ENCODE assay signal across 16 cellular contexts in genomic region chr22:36244522-36245391, GRCh38. TPM values are rescaled to one million over a fixed set of nuclear protein-coding genes. Genes with fewer than 3 reads are reported as not detected.
DNase-seq lines count a peak whose midpoint lies in the region; ATAC-seq and TF ChIP-seq lines count a peak whose summit lies in the region.
"Had no signal": no experiment of that assay in that cellular context is flagged by ENCODE, and none has a peak within 500 bp of the region (broad histone marks: within the 10 kb centered on the region; RNA-seq: fewer than 3 reads in every experiment).

No MANE protein-coding gene starts in this region.

- DNase-seq in HS-27A (ENCODE audit: low read depth) (peak; percentile 14), astrocyte of the cerebellum (ENCODE audit: low read depth) (peak; percentile 81), left ventricle myocardium inferior (peak; percentile 60), stomach (no peak), T-helper 17 cell (no peak), hypothalamus (lab: John Stamatoyannopoulos, UW) (no peak)
- DNase-seq: activated T-cell treated with anti-CD3 and anti-CD28 coated beads for 4 hours, brain microvascular endothelial cell, KBM-7, NCI-H2227 treated with DMSO at 0.1 percent for 48 hours, SHP77 had no signal

- in situ Hi-C loops in astrocyte of the cerebellum (cut with HindIII; ENCODE audit: low sequenced_read_pairs): no loop called here

- intact Hi-C loops in left ventricle myocardium inferior (cut with micrococcal nuclease) (no loop called here), stomach (cut with DNase I; ENCODE audit: low total_unique reads) (no loop called here)

- no peak for ATAC-seq in T-helper 17 cell
- no peak for ATAC-seq in HG03521 (IDR thresholded peaks at IDR 0.05; ENCODE audit: unreplicated experiment)
- no peak for ATAC-seq in GM19328 (IDR thresholded peaks at IDR 0.05; ENCODE audit: unreplicated experiment)

- H3K4me3 ChIP-seq in astrocyte of the cerebellum (ENCODE audit: low read depth, low read length): no peak overlapping the region
- H3K4me3 ChIP-seq in left ventricle myocardium inferior: no peak overlapping the region
- no peak overlapping the region for H3K4me3 ChIP-seq in stomach

- no peaks in the 10 kb centered on the region for H3K27me3 ChIP-seq in left ventricle myocardium inferior (ENCODE audit: low read depth)
- no peaks in the 10 kb centered on the region for H3K27me3 ChIP-seq in stomach
- H3K27me3 ChIP-seq: brain microvascular endothelial cell had no signal

- 64 to 87% (median 84%) methylated on average over 5 of the region's 5 CpGs for WGBS in stomach, 5 donors

- H3K27ac Mint-ChIP-seq in T-helper 17 cell: no peak overlapping the region

- H3K4me1 ChIP-seq in left ventricle myocardium inferior: peaks cover 27% of the 10 kb centered on the region
- H3K4me1 ChIP-seq in stomach: peaks cover 11 to 24% (median 15%) of the 10 kb centered on the region in 4 donors

- no peak for TF ChIP-seq EP300 in stomach (IDR thresholded peaks at IDR 0.05)

- no peak for TF ChIP-seq POLR2A in stomach (IDR thresholded peaks at IDR 0.05)

- peaks cover 7% of the 10 kb centered on the region for H3K4me1 Mint-ChIP-seq in T-helper 17 cell

- H3K27ac ChIP-seq in left ventricle myocardium inferior (replicated peaks) (peak overlapping the region; percentile 86), stomach (peak overlapping the region in 3 of 5 donors; percentile 63 to 70 (median 69))
- H3K27ac ChIP-seq: brain microvascular endothelial cell, epithelial cell of prostate had no signal

- TF ChIP-seq CTCF in astrocyte of the cerebellum (IDR thresholded peaks at IDR 0.05; ENCODE audit: low read depth, low read length, missing control alignments) (no peak), left ventricle myocardium inferior (IDR thresholded peaks at IDR 0.05; ENCODE audit: borderline replicate concordance) (no peak), stomach (IDR thresholded peaks at IDR 0.05) (no peak)

- no peak overlapping the region for H3K4me3 Mint-ChIP-seq in T-helper 17 cell

- no peaks in the 10 kb centered on the region for H3K9me3 ChIP-seq in left ventricle myocardium inferior (replicated peaks)
- H3K9me3 ChIP-seq in stomach: no peaks in the 10 kb centered on the region
- H3K9me3 ChIP-seq in T-helper 17 cell (ENCODE audit: control insufficient read depth, low read length, poor library complexity, severe bottlenecking): no peaks in the 10 kb centered on the region

- H3K36me3 Mint-ChIP-seq in T-helper 17 cell (ENCODE audit: low read depth): no peaks in the 10 kb centered on the region

- no peaks in the 10 kb centered on the region for H3K36me3 ChIP-seq in left ventricle myocardium inferior
- no peaks in the 10 kb centered on the region for H3K36me3 ChIP-seq in stomach
- H3K36me3 ChIP-seq: brain microvascular endothelial cell had no signal

- H3K27me3 Mint-ChIP-seq in T-helper 17 cell: no peaks in the 10 kb centered on the region

RNA-seq across cellular contexts. Expression of gene APOL2, which starts 5.4 kb away (rescaled TPM):
- total RNA-seq in left ventricle myocardium inferior (69.6 TPM), stomach (100 to 1,000 TPM in 1 of 5 donors, 10 to 100 TPM in 4; 11.6 to 101 (median 44.9) TPM), T-helper 17 cell (10 to 100 TPM; 36.9 to 42.9 TPM)
- 10 to 100 TPM; 18.8 to 36.9 (median 20.7) TPM for polyA plus RNA-seq in stomach
- polyA plus RNA-seq: neural cell had no signal

RNA-seq across cellular contexts. Expression of gene APOL1, which starts 8.2 kb away (rescaled TPM):
- total RNA-seq in left ventricle myocardium inferior (15.2 TPM), stomach (10 to 100 TPM in 4 of 5 donors, 1 to 10 TPM in 1; 5.2 to 87.5 (median 38.2) TPM), T-helper 17 cell (10 to 100 TPM; 12.5 to 15.0 TPM)
- 10 to 100 TPM in 2 of 3 donors, 1 to 10 TPM in 1; 7.3 to 58.1 (median 38.9) TPM for polyA plus RNA-seq in stomach
- polyA plus RNA-seq: neural cell had no signal

RNA-seq across cellular contexts. Expression of gene APOL4, which starts 43.1 kb away (rescaled TPM):
- 4.7 TPM for total RNA-seq in left ventricle myocardium inferior
- total RNA-seq in stomach: 10 to 100 TPM in 1 of 5 donors, 1 to 10 TPM in 2, not detected in 2; 1.2 to 13.2 (median 3.6) TPM
- polyA plus RNA-seq in stomach: 10 to 100 TPM in 1 of 3 donors, 1 to 10 TPM in 2; 8.2 to 12.7 (median 9.7) TPM
- under 1 TPM in 1 of 2 donors, not detected in 1; 0.22 TPM for total RNA-seq in T-helper 17 cell
- total RNA-seq: kidney epithelial cell had no signal
- polyA plus RNA-seq: neural cell had no signal

Comparison
In these comparisons a context has a peak if more than half of its experiments do, and no peak if none do; other contexts are left out.
1. DNase-seq: peak in HS-27A (single experiment), astrocyte of the cerebellum (single experiment) and left ventricle myocardium inferior (single experiment); none in stomach (single experiment), T-helper 17 cell (0 of 3) and hypothalamus (0 of 51).